In genomic region chr4:48003568-48003967, GRCh38 we compare ENCODE assay signal across 9 cellular contexts. TPM values are rescaled to one million over a fixed set of nuclear protein-coding genes. Genes with fewer than 3 reads are reported as not detected.
DNase-seq lines count a peak whose midpoint lies in the region; ATAC-seq and TF ChIP-seq lines count a peak whose summit lies in the region.
"Not testable (repeated sequence)": the region's sequence is repeated elsewhere in the genome, so short reads cannot be mapped to it uniquely, and the experiment has no call there.
"Had no signal": no experiment of that assay in that cellular context is flagged by ENCODE, and none has a peak within 500 bp of the region (broad histone marks: within the 10 kb centered on the region; RNA-seq: fewer than 3 reads in every experiment).

No MANE protein-coding gene starts in this region.

- not testable (repeated sequence) for H3K9me3 ChIP-seq in HCT116 (ENCODE audit: control insufficient read depth in 1 of 2, insufficient read depth in 1 of 2, low read depth in 1 of 2, low read length in 2 of 2)

- ATAC-seq in HCT116; activated naive CD8-positive, alpha-beta T cell treated with anti-CD3 and anti-CD28 coated beads, Interleukin-2, amount 50 U/mL, for 24 hours: not testable (repeated sequence)

- peaks cover 16% of the 10 kb centered on the region for H3K9me3 Mint-ChIP-seq in activated naive CD8-positive, alpha-beta T cell treated with anti-CD3 and anti-CD28 coated beads, Interleukin-2, amount 50 U/mL, for 24 hours

- H3K9ac ChIP-seq in HCT116 (ENCODE audit: low read length); mesendoderm (ENCODE audit: low read length): not testable (repeated sequence)

- peak; percentile 58 for TF ChIP-seq RAD21 in HCT116 (IDR thresholded peaks at IDR 0.05; ENCODE audit: low read depth)

- intact Hi-C loops in HCT116 (cut with micrococcal nuclease): loop anchor here (1.0 kb wide), 1 partner anchor 84 kb away; no protein-coding TSS in a partner anchor

- BruUV-seq in HCT116 (replicated peaks; lab: Mats Ljungman, UMichigan): not testable (repeated sequence)

- H3K36me3 ChIP-seq in BJ (ENCODE audit: control insufficient read depth, insufficient read depth, low read length); HCT116 (ENCODE audit: control insufficient read depth in 1 of 2, insufficient read depth in 2 of 2, low read length in 2 of 2); mesendoderm (ENCODE audit: control insufficient read depth, insufficient read depth, low read length): not testable (repeated sequence)

- H3K27ac ChIP-seq in HCT116 (ENCODE audit: low read depth, low read length); mesendoderm (ENCODE audit: low read depth, low read length): not testable (repeated sequence)

- not testable (repeated sequence) for H3K4me3 ChIP-seq in BJ (ENCODE audit: low read depth, low read length); HCT116 (replicated peaks in 1 of 2; ENCODE audit: low read depth in 1 of 2, low read length in 2 of 2); WI38 (ENCODE audit: low read depth, low read length); mesendoderm (ENCODE audit: low read length)

- H2AK5ac ChIP-seq in mesendoderm (ENCODE audit: low read length): not testable (repeated sequence)

- not testable (repeated sequence) for H3K36me3 Mint-ChIP-seq in activated naive CD8-positive, alpha-beta T cell treated with anti-CD3 and anti-CD28 coated beads, Interleukin-2, amount 50 U/mL, for 24 hours (ENCODE audit: low read depth)

- DNase-seq in BJ (ENCODE audit: low read depth); HCT116 (ENCODE audit: low read depth, low spot score): not testable (repeated sequence)
- peak; percentile 26 for DNase-seq in NCI-H460 (ENCODE audit: extremely low read depth, low read depth)
- peak; percentile 39 for DNase-seq in activated naive CD8-positive, alpha-beta T cell treated with anti-CD3 and anti-CD28 coated beads, Interleukin-2, amount 50 U/mL, for 24 hours
- DNase-seq in fibroblast of peridontal ligament (ENCODE audit: extremely low read depth): peak; percentile 42
- DNase-seq in mesendoderm: peak; percentile 27
- DNase-seq in stimulated activated CD4-positive, alpha-beta T cell treated with anti-CD3 and anti-CD28 coated beads, Interleukin-4, amount 100 ng/mL, for 48 hours (ENCODE audit: low read depth in 2 of 2): peak; percentile 15 to 23

- TF ChIP-seq CTCF in BJ (IDR thresholded peaks at IDR 0.05; ENCODE audit: insufficient read depth, low read depth, low read length): peak; percentile 61
- TF ChIP-seq CTCF in HCT116 (IDR thresholded peaks at IDR 0.05 in 2 of 3, conservative IDR thresholded peaks at IDR 0.05 in 1 of 3; ENCODE audit: borderline replicate concordance in 1 of 3, insufficient read depth in 1 of 3, low read depth in 2 of 3, low read length in 2 of 3): peak; percentile 28 to 48 (median 36); a peak in 4 of 6 replicates
- peak; percentile 40 for TF ChIP-seq CTCF in WI38 (IDR thresholded peaks at IDR 0.05; ENCODE audit: low read depth, low read length)

- H3K27me3 ChIP-seq in BJ (ENCODE audit: control insufficient read depth, insufficient read depth, low read length); HCT116 (ENCODE audit: insufficient read depth, low read length); mesendoderm (ENCODE audit: insufficient read depth, low read length, poor library complexity): not testable (repeated sequence)

- H3K4me1 ChIP-seq in HCT116 (ENCODE audit: control insufficient read depth in 1 of 2, insufficient read depth in 2 of 2, low read length in 2 of 2); mesendoderm (ENCODE audit: control insufficient read depth, low read depth, low read length): not testable (repeated sequence)

- H3K27ac Mint-ChIP-seq in activated naive CD8-positive, alpha-beta T cell treated with anti-CD3 and anti-CD28 coated beads, Interleukin-2, amount 50 U/mL, for 24 hours: not testable (repeated sequence)

- H3K9me2 ChIP-seq in HCT116 (ENCODE audit: insufficient read depth): not testable (repeated sequence)

- H4K20me1 ChIP-seq in HCT116 (ENCODE audit: insufficient read depth): not testable (repeated sequence)

- RAD21 ChIA-PET in HCT116 (lab: Charles Lee; ENCODE audit: low non-redundant PET in 1 of 2, low total read pairs in 2 of 2, uncharacterized antibody in 2 of 2, unreplicated experiment in 2 of 2): interaction anchor here in 1 of 2 experiments (0.7 kb wide), 1 partner anchor 72 kb away, joined by 3 read pairs; no protein-coding TSS in a partner anchor

- not testable (repeated sequence) for H3K18ac ChIP-seq in mesendoderm (ENCODE audit: low read length)

- H3K79me1 ChIP-seq in mesendoderm (ENCODE audit: low read length): not testable (repeated sequence)

- H2BK120ac ChIP-seq in mesendoderm (ENCODE audit: low read depth, low read length): not testable (repeated sequence)

- H3K4me2 ChIP-seq in HCT116 (ENCODE audit: low read length); mesendoderm (ENCODE audit: low read length): not testable (repeated sequence)

- not testable (repeated sequence) for H4K5ac ChIP-seq in mesendoderm (ENCODE audit: low read length)

- POLR2A ChIA-PET in BJ (lab: Charles Lee); HCT116 (lab: Charles Lee): not testable (repeated sequence)

- not testable (repeated sequence) for H2BK15ac ChIP-seq in mesendoderm (replicated peaks; ENCODE audit: low read depth)

- no CpG with 5 or more reads among the region's 2 CpGs for WGBS in mesendoderm (ENCODE audit: extremely low coverage, insufficient coverage, low lambda C conversion rate)

- TF ChIP-seq POLR2A in HCT116 (IDR thresholded peaks at IDR 0.05; ENCODE audit: borderline replicate concordance, extremely low read depth, insufficient read depth, insufficient read length): not testable (repeated sequence)

- not testable (repeated sequence) for H3K56ac ChIP-seq in mesendoderm (ENCODE audit: low read length)

- not testable (repeated sequence) for H3K27me3 Mint-ChIP-seq in activated naive CD8-positive, alpha-beta T cell treated with anti-CD3 and anti-CD28 coated beads, Interleukin-2, amount 50 U/mL, for 24 hours

- not testable (repeated sequence) for H4K8ac ChIP-seq in mesendoderm (ENCODE audit: low read depth, low read length)

- not testable (repeated sequence) for H3K79me2 ChIP-seq in HCT116 (ENCODE audit: insufficient read depth, low read length); mesendoderm (ENCODE audit: control insufficient read depth, insufficient read depth, low read length)

- not testable (repeated sequence) for H3K4me1 Mint-ChIP-seq in activated naive CD8-positive, alpha-beta T cell treated with anti-CD3 and anti-CD28 coated beads, Interleukin-2, amount 50 U/mL, for 24 hours

- not testable (repeated sequence) for H3K4ac ChIP-seq in mesendoderm (ENCODE audit: low read depth, low read length)

- H3K23ac ChIP-seq in mesendoderm (ENCODE audit: low read length): not testable (repeated sequence)

- not testable (repeated sequence) for H2AFZ ChIP-seq in HCT116 (ENCODE audit: low read depth, low read length, poor library complexity, severe bottlenecking)

- H2BK5ac ChIP-seq in mesendoderm (ENCODE audit: low read length): not testable (repeated sequence)

- H3K4me3 Mint-ChIP-seq in activated naive CD8-positive, alpha-beta T cell treated with anti-CD3 and anti-CD28 coated beads, Interleukin-2, amount 50 U/mL, for 24 hours: not testable (repeated sequence)

- CTCF ChIA-PET in BJ (lab: Yijun Ruan, JAX): interaction anchor here (0.6 to 2.3 kb wide), 13 partner anchors 8 to 543 kb away, joined by 3 to 16 read pairs (median 4); no protein-coding TSS in a partner anchor
- CTCF ChIA-PET in HCT116 (lab: Charles Lee): interaction anchor here (1.0 to 1.4 kb wide), 4 partner anchors 31 to 543 kb away, joined by 3 to 10 read pairs (median 4); no protein-coding TSS in a partner anchor

RNA-seq across cellular contexts. Expression of gene CNGA1, which starts 12.9 kb away (rescaled TPM):
- polyA plus RNA-seq in BJ (2011; rRNA removed): 0.04 TPM in 1 of 2 replicates, not detected in the other
- not detected in 2 replicates for polyA minus RNA-seq in BJ (2011; rRNA and poly(A)+ RNA removed)
- 2.1 TPM for total RNA-seq in HCT116 (2021; ENCODE audit: unreplicated experiment)
- 0.40 and 0.78 TPM in 2 replicates for polyA plus RNA-seq in HCT116 (2012)
- total RNA-seq in NCI-H460 (2014; rRNA removed; shearing (Covaris generic)): 0.25 and 0.43 TPM in 2 replicates
- not detected in 2 replicates for polyA plus RNA-seq in NCI-H460 (2014; cell fraction: nucleus; rRNA removed)
- polyA plus RNA-seq in mesendoderm (2013, experiment 1 of 2): 0.11 TPM
- 0.21 TPM for polyA plus RNA-seq in mesendoderm (2013, experiment 2 of 2)
- total RNA-seq: CD8-positive, alpha-beta memory T cell had no signal
- polyA plus RNA-seq: CD8-positive, alpha-beta memory T cell had no signal

RNA-seq across cellular contexts. Expression of gene NIPAL1, which starts 13.0 kb away (rescaled TPM):
- 0.60 and 1.0 TPM in 2 replicates for polyA plus RNA-seq in BJ (2011; rRNA removed)
- polyA minus RNA-seq in BJ (2011; rRNA and poly(A)+ RNA removed): 0.87 and 1.3 TPM in 2 replicates
- 7.0 TPM for total RNA-seq in HCT116 (2021; ENCODE audit: unreplicated experiment)
- 2.0 and 3.0 TPM in 2 replicates for polyA plus RNA-seq in HCT116 (2012)
- 2.0 and 3.0 TPM in 2 replicates for total RNA-seq in NCI-H460 (2014; rRNA removed; shearing (Covaris generic))
- polyA plus RNA-seq in NCI-H460 (2014; cell fraction: nucleus; rRNA removed): 0.88 and 1.6 TPM in 2 replicates
- 2.6 TPM for polyA plus RNA-seq in mesendoderm (2013, experiment 1 of 2)
- polyA plus RNA-seq in mesendoderm (2013, experiment 2 of 2): 2.7 TPM
